6 cellular contexts compared by ENCODE assay signal in genomic region chr19:14285726-14286125, GRCh38.
A peak's percentile ranks its signal among the peaks of the same experiment; 100 is the strongest.
DNase-seq lines count a peak whose midpoint lies in the region; ATAC-seq and TF ChIP-seq lines count a peak whose summit lies in the region.
"Not testable (repeated sequence)": the region's sequence is repeated elsewhere in the genome, so short reads cannot be mapped to it uniquely, and the experiment has no call there.

No MANE protein-coding gene starts in this region.

- peaks cover 10% of the 10 kb centered on the region for H3K4me1 ChIP-seq in testis

- H3K27ac ChIP-seq in testis: not testable (repeated sequence)

- POLR2A ChIA-PET in WTC11 (lab: Charles Lee): not testable (repeated sequence)

- H3K36me3 Mint-ChIP-seq in WTC11; nephron (ENCODE audit: low read depth); neural crest cell (ENCODE audit: low read depth); osteocyte (ENCODE audit: unreplicated experiment); progenitor cell of endocrine pancreas (ENCODE audit: insufficient read depth): not testable (repeated sequence)

- not testable (repeated sequence) for H3K9me3 Mint-ChIP-seq in WTC11; nephron; neural crest cell; osteocyte (ENCODE audit: unreplicated experiment); progenitor cell of endocrine pancreas (ENCODE audit: low read depth)

- not testable (repeated sequence) for TF ChIP-seq POLR2A in testis (IDR thresholded peaks at IDR 0.05)

- H3K9me3 ChIP-seq in testis: not testable (repeated sequence)

- DNase-seq in WTC11 (ENCODE audit: low spot score); neural crest cell (ENCODE audit: low read depth, low spot score); osteocyte (ENCODE audit: extremely low spot score, unreplicated experiment); progenitor cell of endocrine pancreas (ENCODE audit: low spot score, unreplicated experiment): not testable (repeated sequence)
- peak; percentile 61 for DNase-seq in testis

- H3K27ac Mint-ChIP-seq in WTC11: peak overlapping the region; percentile 9; the same call in 1 of the 2 replicates
- H3K27ac Mint-ChIP-seq in nephron: peak overlapping the region in 2 of 3 experiments; percentile 50 to 54
- peak overlapping the region; percentile 35 for H3K27ac Mint-ChIP-seq in neural crest cell (ENCODE audit: unreplicated experiment)
- peak overlapping the region; percentile 14 for H3K27ac Mint-ChIP-seq in osteocyte (ENCODE audit: unreplicated experiment)
- peak overlapping the region; percentile 41 for H3K27ac Mint-ChIP-seq in progenitor cell of endocrine pancreas

- 66 to 81% methylated on average over 9 of the region's 9 CpGs for WGBS in testis, 2 donors

- intact Hi-C loops in testis (cut with DNase I; ENCODE audit: low total_unique reads): not testable (repeated sequence)

- H3K27me3 Mint-ChIP-seq in WTC11 (ENCODE audit: low read depth); nephron (ENCODE audit: low read depth); neural crest cell (ENCODE audit: low read depth); osteocyte (ENCODE audit: unreplicated experiment); progenitor cell of endocrine pancreas: not testable (repeated sequence)

- peaks cover 13% of the 10 kb centered on the region for H3K4me1 Mint-ChIP-seq in WTC11
- peaks cover 15% of the 10 kb centered on the region for H3K4me1 Mint-ChIP-seq in nephron
- peaks cover 23% of the 10 kb centered on the region for H3K4me1 Mint-ChIP-seq in neural crest cell
- peaks cover 27% of the 10 kb centered on the region for H3K4me1 Mint-ChIP-seq in osteocyte (ENCODE audit: unreplicated experiment)
- not testable (repeated sequence) for H3K4me1 Mint-ChIP-seq in progenitor cell of endocrine pancreas (ENCODE audit: low read depth)

- ATAC-seq in WTC11: not testable (repeated sequence)

- not testable (repeated sequence) for H3K36me3 ChIP-seq in testis (ENCODE audit: low read depth, missing control alignments)

- H3K4me3 Mint-ChIP-seq in WTC11; nephron; neural crest cell; osteocyte (ENCODE audit: unreplicated experiment); progenitor cell of endocrine pancreas (ENCODE audit: low read depth): not testable (repeated sequence)

- CTCF ChIA-PET in WTC11 (lab: Charles Lee): not testable (repeated sequence)

- not testable (repeated sequence) for H3K4me3 ChIP-seq in testis

- TF ChIP-seq CTCF in WTC11 (IDR thresholded peaks at IDR 0.05); nephron (IDR thresholded peaks at IDR 0.05; ENCODE audit: unreplicated experiment in 3 of 3); neural crest cell (conservative IDR thresholded peaks at IDR 0.05); osteocyte (IDR thresholded peaks at IDR 0.05); progenitor cell of endocrine pancreas (IDR thresholded peaks at IDR 0.05; ENCODE audit: unreplicated experiment); testis (IDR thresholded peaks at IDR 0.05): not testable (repeated sequence)

- H3K27me3 ChIP-seq in testis: not testable (repeated sequence)
